Comparison of ENCODE assay signal across 19 cellular contexts in genomic region chr20:18743665-18744440, GRCh38.
DNase-seq lines count a peak whose midpoint lies in the region; ATAC-seq and TF ChIP-seq lines count a peak whose summit lies in the region.
"Had no signal": no experiment of that assay in that cellular context is flagged by ENCODE, and none has a peak within 500 bp of the region (broad histone marks: within the 10 kb centered on the region; RNA-seq: fewer than 3 reads in every experiment).

No MANE protein-coding gene starts in this region.

- TF ChIP-seq POLR2A in tibial nerve (IDR thresholded peaks at IDR 0.05) (no peak), esophagus squamous epithelium (IDR thresholded peaks at IDR 0.05) (no peak)

- H3K36me3 ChIP-seq in tibial nerve (peaks cover 0 to 37% (median 5%) of the 10 kb centered on the region in 3 donors), esophagus squamous epithelium (peaks cover 0 to 35% (median 0%) of the 10 kb centered on the region in 3 donors)

- ATAC-seq in HG03135 (IDR thresholded peaks at IDR 0.05; ENCODE audit: unreplicated experiment) = no peak
- no peak for ATAC-seq in GM21528 (IDR thresholded peaks at IDR 0.05; ENCODE audit: low FRiP score, unreplicated experiment)
- ATAC-seq: HCT116, HepG2 had no signal

- no peak overlapping the region for H3K4me3 ChIP-seq in epithelial cell of esophagus (ENCODE audit: low read length)
- no peak overlapping the region for H3K4me3 ChIP-seq in tibial nerve
- no peak overlapping the region for H3K4me3 ChIP-seq in esophagus squamous epithelium
- H3K4me3 ChIP-seq: GM23248, PC-9 had no signal

- DNase-seq in GM04504 (ENCODE audit: low read depth) = peak; percentile 4
- DNase-seq in RKO (ENCODE audit: low spot score) = peak; percentile 32
- DNase-seq in epithelial cell of esophagus (ENCODE audit: low read depth) = peak; percentile 57
- DNase-seq in kidney glomerular epithelial cell (lab: John Stamatoyannopoulos, UW) = peak; percentile 62
- no peak for DNase-seq in tibial nerve (ENCODE audit: low spot score in 2 of 2)
- no peak for DNase-seq in esophagus squamous epithelium (lab: John Stamatoyannopoulos, UW)
- DNase-seq: C1 segment of cervical spinal cord, DND-41, GM23248, KBM-7, NCI-H1417 treated with DMSO at 0.1 percent for 48 hours, NCI-H187 treated with DMSO at 0.1 percent for 48 hours, NCI-H2227 treated with DMSO at 0.1 percent for 48 hours, NCI-H524, PC-9 had no signal

- intact Hi-C loops in esophagus squamous epithelium (cut with DNase I) = no loop called here

- no peak overlapping the region for H3K27ac ChIP-seq in tibial nerve
- H3K27ac ChIP-seq in esophagus squamous epithelium = no peak overlapping the region
- H3K27ac ChIP-seq: GM23248, PC-9 had no signal

- 77 to 91% methylated on average over 11 of the region's 11 CpGs for WGBS in tibial nerve, 2 donors
- 91 to 94% methylated on average over 11 of the region's 11 CpGs for WGBS in esophagus squamous epithelium, 2 donors

- H3K27me3 ChIP-seq in tibial nerve = no peaks in the 10 kb centered on the region
- no peaks in the 10 kb centered on the region for H3K27me3 ChIP-seq in esophagus squamous epithelium

- H3K9me3 ChIP-seq in tibial nerve = no peaks in the 10 kb centered on the region
- H3K9me3 ChIP-seq in esophagus squamous epithelium = no peaks in the 10 kb centered on the region

- TF ChIP-seq EP300 in tibial nerve (IDR thresholded peaks at IDR 0.05) = no peak

- no peak for TF ChIP-seq CTCF in epithelial cell of esophagus (IDR thresholded peaks at IDR 0.05; ENCODE audit: insufficient read depth, low read depth, low read length, missing control alignments)
- no peak for TF ChIP-seq CTCF in tibial nerve (IDR thresholded peaks at IDR 0.05)
- no peak for TF ChIP-seq CTCF in esophagus squamous epithelium (IDR thresholded peaks at IDR 0.05)

- peaks cover 0 to 15% (median 10%) of the 10 kb centered on the region in 4 donors for H3K4me1 ChIP-seq in tibial nerve
- peaks cover 0 to 8% (median 8%) of the 10 kb centered on the region in 3 donors for H3K4me1 ChIP-seq in esophagus squamous epithelium

Comparison
In these comparisons a context has a peak if more than half of its experiments do, and no peak if none do; other contexts are left out.
1. DNase-seq: peak in GM04504 (single experiment), RKO (single experiment), epithelial cell of esophagus (single experiment) and kidney glomerular epithelial cell (single experiment); none in tibial nerve (0 of 2) and esophagus squamous epithelium (single experiment).